ENCODE assay signal across 17 cellular contexts in genomic region chr1:156821801-156822200, GRCh38. TPM values are rescaled to one million over a fixed set of nuclear protein-coding genes. Genes with fewer than 3 reads are reported as not detected.
DNase-seq lines count a peak whose midpoint lies in the region; TF ChIP-seq lines count a peak whose summit lies in the region.
"Had no signal": no experiment of that assay in that cellular context is flagged by ENCODE, and none has a peak within 500 bp of the region (broad histone marks: within the 10 kb centered on the region; RNA-seq: fewer than 3 reads in every experiment).

No MANE protein-coding gene starts in this region.

- DNase-seq in activated T-cell treated with anti-CD3 and anti-CD28 coated beads for 24 hours (ENCODE audit: low read depth) (peak; percentile 48), choroid plexus epithelial cell (ENCODE audit: low read depth) (peak; percentile 63), RWPE1 (ENCODE audit: low spot score) (no peak), anterior cingulate cortex (lab: John Stamatoyannopoulos, UW) (no peak), RPMI8226 (no peak)
- DNase-seq in activated T-cell treated with anti-CD3 and anti-CD28 coated beads, Interleukin-2, amount 50 U/mL, for 1 hour: no peak
- peak; percentile 73 for DNase-seq in activated CD4-positive, alpha-beta T cell treated with anti-CD3 and anti-CD28 coated beads, Interleukin-2, amount 10 ng/mL, durations not matched to agents 24 days and 14 days
- DNase-seq in stimulated activated CD8-positive, alpha-beta memory T cell treated with anti-CD3 and anti-CD28 coated beads, Interleukin-15, amount 100 ng/mL, for 48 hours (ENCODE audit: low read depth in 2 of 2): peak; percentile 59 to 72
- DNase-seq: activated gamma-delta T cell, DMS53, gastrocnemius medialis, GOT3, NCI-H226, small intestine, uterus had no signal

- CTCF ChIA-PET in RWPE1 (lab: Yijun Ruan, JAX): interaction anchor here (1.5 kb wide), 1 partner anchor 132 kb away, joined by 5 read pairs; no protein-coding TSS in a partner anchor

- POLR2A ChIA-PET in RWPE1 (lab: Yijun Ruan, JAX; ENCODE audit: low non-redundant PET): no interaction called here

- H3K27ac Mint-ChIP-seq in activated CD4-positive, alpha-beta T cell treated with anti-CD3 and anti-CD28 coated beads, Interleukin-2, amount 10 ng/mL, durations not matched to agents 24 days and 14 days: peak overlapping the region; percentile 82
- H3K27ac Mint-ChIP-seq: dendritic cell treated with granulocyte-macrophage colony-stimulating factor and Interleukin-4, amounts not matched to agents 40 ng/mL and 50 ng/mL, for 4 days; nephron had no signal

- H3K4me3 Mint-ChIP-seq in activated CD4-positive, alpha-beta T cell treated with anti-CD3 and anti-CD28 coated beads, Interleukin-2, amount 10 ng/mL, durations not matched to agents 24 days and 14 days: peak overlapping the region; percentile 40
- H3K4me3 Mint-ChIP-seq: dendritic cell treated with granulocyte-macrophage colony-stimulating factor and Interleukin-4, amounts not matched to agents 40 ng/mL and 50 ng/mL, for 4 days; nephron had no signal

- H3K4me1 Mint-ChIP-seq in activated CD4-positive, alpha-beta T cell treated with anti-CD3 and anti-CD28 coated beads, Interleukin-2, amount 10 ng/mL, durations not matched to agents 24 days and 14 days: peaks cover 38% of the 10 kb centered on the region

- no peak overlapping the region for H3K27ac ChIP-seq in RWPE1
- H3K27ac ChIP-seq: gastrocnemius medialis, uterus had no signal

- TF ChIP-seq CTCF in choroid plexus epithelial cell (conservative IDR thresholded peaks at IDR 0.05; ENCODE audit: low read depth, low read length) (no peak), RWPE1 (conservative IDR thresholded peaks at IDR 0.05; ENCODE audit: low read depth) (no peak)

- no peak overlapping the region for H3K4me3 ChIP-seq in choroid plexus epithelial cell (ENCODE audit: low read depth, low read length)
- H3K4me3 ChIP-seq: gastrocnemius medialis, uterus had no signal

- intact Hi-C loops in activated CD4-positive, alpha-beta T cell treated with anti-CD3 and anti-CD28 coated beads, Interleukin-2, amount 10 ng/mL, durations not matched to agents 24 days and 14 days (cut with micrococcal nuclease): no loop called here

- peaks cover 10% of the 10 kb centered on the region for H3K9me3 Mint-ChIP-seq in activated CD4-positive, alpha-beta T cell treated with anti-CD3 and anti-CD28 coated beads, Interleukin-2, amount 10 ng/mL, durations not matched to agents 24 days and 14 days
- H3K9me3 Mint-ChIP-seq: dendritic cell treated with granulocyte-macrophage colony-stimulating factor and Interleukin-4, amounts not matched to agents 40 ng/mL and 50 ng/mL, for 4 days had no signal

- H3K36me3 Mint-ChIP-seq in activated CD4-positive, alpha-beta T cell treated with anti-CD3 and anti-CD28 coated beads, Interleukin-2, amount 10 ng/mL, durations not matched to agents 24 days and 14 days (ENCODE audit: low read depth): peaks cover 2% of the 10 kb centered on the region

- H3K27me3 Mint-ChIP-seq in activated CD4-positive, alpha-beta T cell treated with anti-CD3 and anti-CD28 coated beads, Interleukin-2, amount 10 ng/mL, durations not matched to agents 24 days and 14 days: no peaks in the 10 kb centered on the region

RNA-seq across cellular contexts. Expression of gene SH2D2A, which starts 5.2 kb away (rescaled TPM):
- 277 and 282 TPM in 2 replicates for total RNA-seq in activated CD4-positive, alpha-beta T cell treated with anti-CD3 and anti-CD28 coated beads, Interleukin-2, amount 10 ng/mL, durations not matched to agents 24 days and 14 days

RNA-seq across cellular contexts. Expression of gene INSRR, which starts 37.1 kb away (rescaled TPM):
- total RNA-seq in activated CD4-positive, alpha-beta T cell treated with anti-CD3 and anti-CD28 coated beads, Interleukin-2, amount 10 ng/mL, durations not matched to agents 24 days and 14 days: 0.68 and 0.71 TPM in 2 replicates
- total RNA-seq: gastrocnemius medialis had no signal

RNA-seq across cellular contexts. Expression of gene NTRK1, which starts 38.9 kb away (rescaled TPM):
- 54.3 and 61.2 TPM in 2 replicates for total RNA-seq in activated CD4-positive, alpha-beta T cell treated with anti-CD3 and anti-CD28 coated beads, Interleukin-2, amount 10 ng/mL, durations not matched to agents 24 days and 14 days

RNA-seq across cellular contexts. Expression of gene PRCC, which starts 54.5 kb away (rescaled TPM):
- 106 and 120 TPM in 2 replicates for total RNA-seq in activated CD4-positive, alpha-beta T cell treated with anti-CD3 and anti-CD28 coated beads, Interleukin-2, amount 10 ng/mL, durations not matched to agents 24 days and 14 days

Comparison
In these comparisons a context has a peak if more than half of its experiments do, and no peak if none do; other contexts are left out.
1. DNase-seq: peak in activated T-cell treated with anti-CD3 and anti-CD28 coated beads for 24 hours (single experiment), activated CD4-positive, alpha-beta T cell treated with anti-CD3 and anti-CD28 coated beads, Interleukin-2, amount 10 ng/mL, durations not matched to agents 24 days and 14 days (single experiment), choroid plexus epithelial cell (single experiment) and stimulated activated CD8-positive, alpha-beta memory T cell treated with anti-CD3 and anti-CD28 coated beads, Interleukin-15, amount 100 ng/mL, for 48 hours (2 of 2); none in activated T-cell treated with anti-CD3 and anti-CD28 coated beads, Interleukin-2, amount 50 U/mL, for 1 hour (single experiment), RWPE1 (single experiment), anterior cingulate cortex (0 of 58) and RPMI8226 (single experiment).